Comparison of ENCODE assay signal across 10 cellular contexts in genomic region chr1:198121058-198121829, GRCh38. TPM values are rescaled to one million over a fixed set of nuclear protein-coding genes. Genes with fewer than 3 reads are reported as not detected.
A peak's percentile ranks its signal among the peaks of the same experiment; 100 is the strongest.
DNase-seq lines count a peak whose midpoint lies in the region; ATAC-seq and TF ChIP-seq lines count a peak whose summit lies in the region.
"Had no signal": no experiment of that assay in that cellular context is flagged by ENCODE, and none has a peak within 500 bp of the region (broad histone marks: within the 10 kb centered on the region; RNA-seq: fewer than 3 reads in every experiment).

No MANE protein-coding gene starts in this region.

- TF ChIP-seq RAD21 in HCT116 (IDR thresholded peaks at IDR 0.05; ENCODE audit: low read depth), result no peak

- no peak for TF ChIP-seq CTCF in HCT116 (IDR thresholded peaks at IDR 0.05 in 2 of 3, conservative IDR thresholded peaks at IDR 0.05 in 1 of 3; ENCODE audit: borderline replicate concordance in 1 of 3, insufficient read depth in 1 of 3, low read depth in 2 of 3, low read length in 2 of 3)

- H3K4me1 ChIP-seq in HCT116 (ENCODE audit: control insufficient read depth in 1 of 2, insufficient read depth in 2 of 2, low read length in 2 of 2), result peaks cover 5 to 12% of the 10 kb centered on the region in 2 experiments; a peak in 3 of 4 replicates

- RAD21 ChIA-PET in HCT116 (lab: Charles Lee; ENCODE audit: low non-redundant PET in 1 of 2, low total read pairs in 2 of 2, uncharacterized antibody in 2 of 2, unreplicated experiment in 2 of 2), result no interaction called here

- no peaks in the 10 kb centered on the region for H3K9me2 ChIP-seq in HCT116 (ENCODE audit: insufficient read depth)

- no peaks in the 10 kb centered on the region for H3K9me3 Mint-ChIP-seq in activated CD4-positive, alpha-beta memory T cell treated with anti-CD3 and anti-CD28 coated beads for 36 hours
- H3K9me3 Mint-ChIP-seq: activated CD4-positive, alpha-beta memory T cell treated with anti-CD3 and anti-CD28 coated beads, Interleukin-2, amount 10 ng/mL, durations not matched to agents 7 days and 5 days; brain had no signal

- no peak overlapping the region for H3K27ac ChIP-seq in HCT116 (ENCODE audit: low read depth, low read length)

- in situ Hi-C loops in ACHN (cut with HindIII; ENCODE audit: low pct_ligation_motif_present, low pct_unique_long_range_greater_than_20kb, low sequenced_read_pairs), result no loop called here

- no TSS peak for BruUV-seq in HCT116 (replicated peaks; lab: Mats Ljungman, UMichigan)

- H3K27ac Mint-ChIP-seq in activated CD4-positive, alpha-beta memory T cell treated with anti-CD3 and anti-CD28 coated beads for 36 hours, result no peak overlapping the region
- H3K27ac Mint-ChIP-seq: activated CD4-positive, alpha-beta memory T cell treated with anti-CD3 and anti-CD28 coated beads, Interleukin-2, amount 10 ng/mL, durations not matched to agents 7 days and 5 days; brain had no signal

- intact Hi-C loops in HCT116 (cut with micrococcal nuclease), result no loop called here
- intact Hi-C loops in activated CD4-positive, alpha-beta memory T cell treated with anti-CD3 and anti-CD28 coated beads for 36 hours (cut with micrococcal nuclease), result no loop called here

- POLR2A ChIA-PET in HCT116 (lab: Charles Lee), result no interaction called here
- POLR2A ChIA-PET in activated CD4-positive, alpha-beta memory T cell treated with anti-CD3 and anti-CD28 coated beads for 36 hours (lab: Charles Lee), result no interaction called here

- peaks cover 3% of the 10 kb centered on the region for H3K27me3 Mint-ChIP-seq in activated CD4-positive, alpha-beta memory T cell treated with anti-CD3 and anti-CD28 coated beads for 36 hours

- H3K4me3 Mint-ChIP-seq in activated CD4-positive, alpha-beta memory T cell treated with anti-CD3 and anti-CD28 coated beads for 36 hours, result no peak overlapping the region
- H3K4me3 Mint-ChIP-seq: activated CD4-positive, alpha-beta memory T cell treated with anti-CD3 and anti-CD28 coated beads, Interleukin-2, amount 10 ng/mL, durations not matched to agents 7 days and 5 days; brain had no signal

- H3K4me3 ChIP-seq in HCT116 (replicated peaks in 1 of 2; ENCODE audit: low read depth in 1 of 2, low read length in 2 of 2), result no peak overlapping the region
- no peak overlapping the region for H3K4me3 ChIP-seq in H7 (ENCODE audit: insufficient read depth, low read depth, low read length)

- no peaks in the 10 kb centered on the region for H3K79me2 ChIP-seq in HCT116 (ENCODE audit: insufficient read depth, low read length)

- TF ChIP-seq POLR2A in HCT116 (IDR thresholded peaks at IDR 0.05; ENCODE audit: borderline replicate concordance, extremely low read depth, insufficient read depth, insufficient read length), result no peak

- peak overlapping the region; percentile 68 for H2AFZ ChIP-seq in HCT116 (ENCODE audit: low read depth, low read length, poor library complexity, severe bottlenecking)

- H3K9me3 ChIP-seq in HCT116 (ENCODE audit: control insufficient read depth in 1 of 2, insufficient read depth in 1 of 2, low read depth in 1 of 2, low read length in 2 of 2), result no peaks in the 10 kb centered on the region

- H3K27me3 ChIP-seq in HCT116 (ENCODE audit: insufficient read depth, low read length), result no peaks in the 10 kb centered on the region
- no peaks in the 10 kb centered on the region for H3K27me3 ChIP-seq in H7 (ENCODE audit: control insufficient read depth, insufficient read depth, low read length)

- H4K20me1 ChIP-seq in HCT116 (ENCODE audit: insufficient read depth), result no peaks in the 10 kb centered on the region

- H3K4me1 Mint-ChIP-seq in activated CD4-positive, alpha-beta memory T cell treated with anti-CD3 and anti-CD28 coated beads for 36 hours (ENCODE audit: low read depth), result no peaks in the 10 kb centered on the region
- H3K4me1 Mint-ChIP-seq: activated CD4-positive, alpha-beta memory T cell treated with anti-CD3 and anti-CD28 coated beads, Interleukin-2, amount 10 ng/mL, durations not matched to agents 7 days and 5 days; brain had no signal

- peak; percentile 6 for DNase-seq in ACHN
- DNase-seq in HCT116 (ENCODE audit: low read depth, low spot score), result peak; percentile 24
- DNase-seq in UCSD-AML1 (lab: John Stamatoyannopoulos, UW; ENCODE audit: unreplicated experiment), result peak; percentile 9
- DNase-seq in iris pigment epithelial cell (ENCODE audit: low read depth), result peak; percentile 97
- no peak for DNase-seq in H7
- DNase-seq in DMS114 treated with DMSO at 0.1 percent for 48 hours (lab: John Stamatoyannopoulos, UW; ENCODE audit: unreplicated experiment), result no peak
- DNase-seq in activated CD4-positive, alpha-beta memory T cell treated with anti-CD3 and anti-CD28 coated beads for 36 hours, result no peak
- DNase-seq: activated CD4-positive, alpha-beta memory T cell treated with anti-CD3 and anti-CD28 coated beads, Interleukin-2, amount 10 ng/mL, durations not matched to agents 7 days and 5 days had no signal

- CTCF ChIA-PET in HCT116 (lab: Charles Lee), result no interaction called here
- CTCF ChIA-PET in activated CD4-positive, alpha-beta memory T cell treated with anti-CD3 and anti-CD28 coated beads for 36 hours (lab: Charles Lee), result no interaction called here

- H3K4me2 ChIP-seq in HCT116 (ENCODE audit: low read length), result peak overlapping the region; percentile 49

- H3K9ac ChIP-seq in HCT116 (ENCODE audit: low read length), result no peak overlapping the region

- H3K36me3 Mint-ChIP-seq in activated CD4-positive, alpha-beta memory T cell treated with anti-CD3 and anti-CD28 coated beads for 36 hours, result no peaks in the 10 kb centered on the region
- H3K36me3 Mint-ChIP-seq: brain had no signal

- H3K36me3 ChIP-seq in HCT116 (ENCODE audit: control insufficient read depth in 1 of 2, insufficient read depth in 2 of 2, low read length in 2 of 2) (no peaks in the 10 kb centered on the region), H7 (replicated peaks; ENCODE audit: control insufficient read depth, insufficient read depth, low read length) (no peaks in the 10 kb centered on the region)

- ATAC-seq in HCT116 (peak; percentile 89), GM18519 (IDR thresholded peaks at IDR 0.05; ENCODE audit: low FRiP score, unreplicated experiment) (no peak)

TF ChIP-seq in HCT116, 20 proteins besides CTCF, POLR2A, EP300 and RAD21:
- TF ChIP-seq ELF1 (IDR thresholded peaks at IDR 0.05; ENCODE audit: borderline replicate concordance, low read depth) (no peak), EZH2 (IDR thresholded peaks at IDR 0.05) (no peak), CEBPB (IDR thresholded peaks at IDR 0.05; ENCODE audit: low read depth) (peak; percentile 31; the same call in 1 of the 2 replicates), JUND (IDR thresholded peaks at IDR 0.05) (peak; percentile 67), CBX3 (IDR thresholded peaks at IDR 0.05; ENCODE audit: low read depth) (peak; percentile 26; the same call in 1 of the 2 replicates), SP1 (IDR thresholded peaks at IDR 0.05; ENCODE audit: low read depth) (peak; percentile 56), ZBTB33 (IDR thresholded peaks at IDR 0.05; ENCODE audit: extremely low read depth, insufficient replicate concordance, low read length) (no peak), FOSL1 (IDR thresholded peaks at IDR 0.05; ENCODE audit: low read depth) (peak; percentile 74)

RNA-seq across cellular contexts. Expression of gene NEK7, which starts 35.6 kb away (rescaled TPM):
- total RNA-seq in HCT116 (2021; ENCODE audit: unreplicated experiment), result 33.0 TPM
- polyA plus RNA-seq in HCT116 (2012), result 8.7 and 12.5 TPM in 2 replicates
- 20.3 and 25.5 TPM in 2 replicates for total RNA-seq in H7 (2014; rRNA removed; shearing (Covaris generic))
- total RNA-seq in activated CD4-positive, alpha-beta memory T cell treated with anti-CD3 and anti-CD28 coated beads for 36 hours, result 10 to 100 TPM; 61.6 to 62.0 TPM

Comparison
In these comparisons a context has a peak if more than half of its experiments do, and no peak if none do; other contexts are left out.
1. DNase-seq: peak in ACHN (single experiment), HCT116 (single experiment), UCSD-AML1 (single experiment) and iris pigment epithelial cell (single experiment); none in H7 (single experiment), DMS114 treated with DMSO at 0.1 percent for 48 hours (single experiment) and activated CD4-positive, alpha-beta memory T cell treated with anti-CD3 and anti-CD28 coated beads for 36 hours (single experiment).